Comparison of ENCODE assay signal across 16 cellular contexts in the genomic region with DNA sequence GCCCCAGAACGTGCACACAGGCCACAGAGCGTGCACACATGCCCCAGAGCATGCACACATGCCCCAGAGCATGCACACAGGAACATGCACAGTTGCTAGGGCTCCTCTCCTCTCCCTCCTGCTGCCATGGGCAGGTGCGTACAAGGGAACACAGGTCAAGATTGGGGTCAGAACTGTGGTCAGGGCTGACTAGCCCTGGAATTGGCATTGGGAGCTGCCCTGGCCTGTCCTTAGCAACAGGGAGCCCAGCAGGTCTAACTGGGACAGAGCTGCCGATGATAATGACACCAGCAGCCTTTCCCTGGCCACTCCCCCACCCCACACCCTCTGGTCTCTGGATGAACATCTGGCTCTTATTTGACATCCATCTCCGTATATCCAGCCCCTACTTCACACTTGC.
DNase-seq lines count a peak whose midpoint lies in the region; TF ChIP-seq lines count a peak whose summit lies in the region.
"Had no signal": no experiment of that assay in that cellular context is flagged by ENCODE, and none has a peak within 500 bp of the region (broad histone marks: within the 10 kb centered on the region; RNA-seq: fewer than 3 reads in every experiment).

No MANE protein-coding gene starts in this region.

- DNase-seq in NCI-H2196 (lab: John Stamatoyannopoulos, UW; ENCODE audit: unreplicated experiment) = peak; percentile 52
- DNase-seq in NCI-H2196 treated with DMSO at 0.1 percent for 48 hours (lab: John Stamatoyannopoulos, UW; ENCODE audit: unreplicated experiment) = no peak
- DNase-seq in coronary artery (ENCODE audit: low spot score) = peak; percentile 36
- peak; percentile 72 for DNase-seq in kidney tubule cell (ENCODE audit: low spot score)
- peak in 1 of 49 donors; percentile 34 for DNase-seq in substantia nigra (lab: John Stamatoyannopoulos, UW)
- no peak for DNase-seq in T-helper 2 cell
- DNase-seq in Kasumi-1 (lab: John Stamatoyannopoulos, UW) = no peak
- DNase-seq in activated CD8-positive, alpha-beta memory T cell treated with anti-CD3 and anti-CD28 coated beads for 24 hours = no peak
- DNase-seq: activated CD4-positive, alpha-beta T cell treated with anti-CD3 and anti-CD28 coated beads, Interleukin-2, amount 50 U/mL, for 48 hours; left ventricle myocardium superior; nephron progenitor cell; right cardiac atrium; stimulated activated CD8-positive, alpha-beta memory T cell treated with anti-CD3 and anti-CD28 coated beads, Interleukin-4, amount 100 ng/mL, for 48 hours had no signal

- H3K4me3 ChIP-seq in coronary artery = no peak overlapping the region
- H3K4me3 ChIP-seq: adrenal gland, BLaER1 had no signal

- no peak overlapping the region for H3K27ac ChIP-seq in coronary artery
- peak overlapping the region; percentile 55 for H3K27ac ChIP-seq in substantia nigra (ENCODE audit: low read depth, low read length, poor library complexity, severe bottlenecking)
- H3K27ac ChIP-seq: 22Rv1, adrenal gland, BLaER1 had no signal

- TF ChIP-seq CTCF in coronary artery (IDR thresholded peaks at IDR 0.05) = no peak

Comparison
In these comparisons a context has a peak if more than half of its experiments do, and no peak if none do; other contexts are left out.
1. DNase-seq: peak in NCI-H2196 (single experiment), coronary artery (single experiment) and kidney tubule cell (single experiment); none in NCI-H2196 treated with DMSO at 0.1 percent for 48 hours (single experiment), T-helper 2 cell (0 of 5), Kasumi-1 (0 of 2) and activated CD8-positive, alpha-beta memory T cell treated with anti-CD3 and anti-CD28 coated beads for 24 hours (single experiment).